ENCODE assay signal across 19 cellular contexts in the genomic region with DNA sequence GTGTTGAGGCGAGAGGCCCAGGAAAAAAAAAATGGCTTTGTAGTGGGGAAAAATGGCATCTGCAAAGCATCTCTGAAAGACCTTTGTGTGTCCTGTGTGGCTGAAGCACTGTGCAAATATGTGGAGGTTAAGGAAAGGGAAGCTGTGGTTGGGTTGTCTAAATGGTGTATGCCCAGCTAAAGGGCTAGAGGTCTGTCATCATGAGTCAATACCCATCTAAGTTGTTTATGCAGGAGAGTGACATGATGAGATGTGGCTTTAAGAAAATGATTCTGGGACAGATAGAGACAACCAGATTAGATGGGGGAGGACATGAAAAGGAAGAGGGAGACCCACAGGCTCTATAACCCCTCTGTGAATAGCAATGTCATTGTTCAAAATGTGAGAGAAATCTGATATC. TPM values are rescaled to one million over a fixed set of nuclear protein-coding genes. Genes with fewer than 3 reads are reported as not detected.
DNase-seq lines count a peak whose midpoint lies in the region; ATAC-seq and TF ChIP-seq lines count a peak whose summit lies in the region.
"Had no signal": no experiment of that assay in that cellular context is flagged by ENCODE, and none has a peak within 500 bp of the region (broad histone marks: within the 10 kb centered on the region; RNA-seq: fewer than 3 reads in every experiment).

No MANE protein-coding gene starts in this region.

- H3K4me3 ChIP-seq in AG04449 (ENCODE audit: low read depth, low read length) = no peak overlapping the region
- H3K4me3 ChIP-seq in fibroblast of pulmonary artery (replicated peaks; ENCODE audit: low read depth, low read length) = no peak overlapping the region
- no peak overlapping the region for H3K4me3 ChIP-seq in suprapubic skin
- no peak overlapping the region for H3K4me3 ChIP-seq in CD8-positive, alpha-beta T cell (ENCODE audit: low read depth, low read length)
- H3K4me3 ChIP-seq: BLaER1, ovary had no signal

- ATAC-seq in CD8-positive, alpha-beta T cell = no peak
- no peak for ATAC-seq in HG03175 (IDR thresholded peaks at IDR 0.05; ENCODE audit: unreplicated experiment)
- ATAC-seq: T-cell had no signal

- H3K36me3 ChIP-seq in suprapubic skin = no peaks in the 10 kb centered on the region
- no peaks in the 10 kb centered on the region for H3K36me3 ChIP-seq in CD8-positive, alpha-beta T cell (ENCODE audit: insufficient read depth, low read length)
- H3K36me3 ChIP-seq: BLaER1, ovary had no signal

- no peaks in the 10 kb centered on the region for H3K4me1 ChIP-seq in suprapubic skin
- H3K4me1 ChIP-seq in CD8-positive, alpha-beta T cell (ENCODE audit: insufficient read depth, low read length) = no peaks in the 10 kb centered on the region
- H3K4me1 ChIP-seq: BLaER1 had no signal

- TF ChIP-seq EP300 in suprapubic skin (IDR thresholded peaks at IDR 0.05) = no peak

- no peaks in the 10 kb centered on the region for H3K9me3 ChIP-seq in suprapubic skin
- no peaks in the 10 kb centered on the region for H3K9me3 ChIP-seq in CD8-positive, alpha-beta T cell (ENCODE audit: low read length)
- H3K9me3 ChIP-seq: ovary had no signal

- no peak overlapping the region for H3K27ac Mint-ChIP-seq in CD8-positive, alpha-beta T cell
- H3K27ac Mint-ChIP-seq: activated naive CD8-positive, alpha-beta T cell treated with anti-CD3 and anti-CD28 coated beads, Interleukin-2, amount 10 ng/mL, durations not matched to agents 7 days and 5 days; dendritic cell treated with granulocyte-macrophage colony-stimulating factor and Interleukin-4, amounts not matched to agents 40 ng/mL and 50 ng/mL, for 4 days; T-cell had no signal

- peak; percentile 0 for DNase-seq in AG04449 (ENCODE audit: low read depth, low spot score)
- peak; percentile 85 for DNase-seq in H4 (ENCODE audit: low spot score)
- DNase-seq in SK-N-DZ (ENCODE audit: low spot score) = peak; percentile 38
- peak; percentile 35 for DNase-seq in fibroblast of pulmonary artery (ENCODE audit: low read depth)
- no peak for DNase-seq in NCI-H446 (lab: John Stamatoyannopoulos, UW)
- no peak for DNase-seq in suprapubic skin (ENCODE audit: low spot score in 2 of 2)
- DNase-seq in CD8-positive, alpha-beta T cell = no peak
- DNase-seq: activated CD4-positive, alpha-beta T cell treated with anti-CD3 and anti-CD28 coated beads for 4 hours; activated naive CD8-positive, alpha-beta T cell treated with anti-CD3 and anti-CD28 coated beads, Interleukin-2, amount 10 ng/mL, durations not matched to agents 7 days and 5 days; activated T-cell treated with anti-CD3 and anti-CD28 coated beads, Interleukin-2, amount 50 U/mL, for 1 hour; NCI-H2171; ovary; stimulated activated CD4-positive, alpha-beta T cell treated with anti-CD3 and anti-CD28 coated beads, Interleukin-15, amount 100 ng/mL, for 24 hours; T-cell; trophoblast cell had no signal

- no peaks in the 10 kb centered on the region for H3K36me3 Mint-ChIP-seq in CD8-positive, alpha-beta T cell
- H3K36me3 Mint-ChIP-seq: activated naive CD8-positive, alpha-beta T cell treated with anti-CD3 and anti-CD28 coated beads, Interleukin-2, amount 10 ng/mL, durations not matched to agents 7 days and 5 days; T-cell had no signal

- POLR2A ChIA-PET in AG04449 (lab: Yijun Ruan, JAX) = interaction anchor here (1.1 kb wide), 1 partner anchor 108 kb away, joined by 4 read pairs; no protein-coding TSS in a partner anchor
- POLR2A ChIA-PET in CD8-positive, alpha-beta T cell (lab: Charles Lee) = no interaction called here

- no peaks in the 10 kb centered on the region for H3K27me3 Mint-ChIP-seq in CD8-positive, alpha-beta T cell (ENCODE audit: low read depth)
- H3K27me3 Mint-ChIP-seq: activated naive CD8-positive, alpha-beta T cell treated with anti-CD3 and anti-CD28 coated beads, Interleukin-2, amount 10 ng/mL, durations not matched to agents 7 days and 5 days; dendritic cell treated with granulocyte-macrophage colony-stimulating factor and Interleukin-4, amounts not matched to agents 40 ng/mL and 50 ng/mL, for 4 days; T-cell had no signal

- no peak overlapping the region for H3K27ac ChIP-seq in suprapubic skin
- no peak overlapping the region for H3K27ac ChIP-seq in CD8-positive, alpha-beta T cell (ENCODE audit: low read depth, low read length)
- H3K27ac ChIP-seq: BLaER1, ovary had no signal

- CTCF ChIA-PET in AG04449 (lab: Yijun Ruan, JAX) = interaction anchor here (1.4 kb wide), 1 partner anchor 15 kb away, joined by 3 read pairs; no protein-coding TSS in a partner anchor
- CTCF ChIA-PET in CD8-positive, alpha-beta T cell (lab: Charles Lee) = no interaction called here

- peaks cover 8% of the 10 kb centered on the region for H3K9me3 Mint-ChIP-seq in CD8-positive, alpha-beta T cell
- H3K9me3 Mint-ChIP-seq: activated naive CD8-positive, alpha-beta T cell treated with anti-CD3 and anti-CD28 coated beads, Interleukin-2, amount 10 ng/mL, durations not matched to agents 7 days and 5 days had no signal

- no peaks in the 10 kb centered on the region for H3K4me1 Mint-ChIP-seq in CD8-positive, alpha-beta T cell (ENCODE audit: low read depth)
- H3K4me1 Mint-ChIP-seq: activated naive CD8-positive, alpha-beta T cell treated with anti-CD3 and anti-CD28 coated beads, Interleukin-2, amount 10 ng/mL, durations not matched to agents 7 days and 5 days; T-cell had no signal

- 82% methylated on average over 1 of the region's 1 CpG for WGBS in suprapubic skin

- no peak for TF ChIP-seq CTCF in AG04449 (IDR thresholded peaks at IDR 0.05; ENCODE audit: insufficient read depth, low read length, missing control alignments)
- no peak for TF ChIP-seq CTCF in fibroblast of pulmonary artery (IDR thresholded peaks at IDR 0.05; ENCODE audit: low read length, missing control alignments)
- no peak for TF ChIP-seq CTCF in suprapubic skin (IDR thresholded peaks at IDR 0.05)
- no peak for TF ChIP-seq CTCF in CD8-positive, alpha-beta T cell (IDR thresholded peaks at IDR 0.05)

- no peak overlapping the region for H3K4me3 Mint-ChIP-seq in CD8-positive, alpha-beta T cell
- H3K4me3 Mint-ChIP-seq: activated naive CD8-positive, alpha-beta T cell treated with anti-CD3 and anti-CD28 coated beads, Interleukin-2, amount 10 ng/mL, durations not matched to agents 7 days and 5 days; dendritic cell treated with granulocyte-macrophage colony-stimulating factor and Interleukin-4, amounts not matched to agents 40 ng/mL and 50 ng/mL, for 4 days; T-cell had no signal

- H3K27me3 ChIP-seq in suprapubic skin = no peaks in the 10 kb centered on the region
- no peaks in the 10 kb centered on the region for H3K27me3 ChIP-seq in CD8-positive, alpha-beta T cell (ENCODE audit: insufficient read depth, low read length)
- H3K27me3 ChIP-seq: BLaER1, ovary had no signal

- intact Hi-C loops in CD8-positive, alpha-beta T cell (cut with DNase I, micrococcal nuclease) = no loop called here

- TF ChIP-seq POLR2A in suprapubic skin (IDR thresholded peaks at IDR 0.05) = no peak

RNA-seq across cellular contexts. Expression of a gene that starts 13.4 kb away (rescaled TPM):
- total RNA-seq in H4 (2014; rRNA removed; shearing (Covaris generic)) = 0.21 TPM in 1 of 2 replicates, not detected in the other
- not detected in 2 replicates for polyA plus RNA-seq in SK-N-DZ (2014; cell fraction: cytosol; rRNA removed)
- polyA plus RNA-seq in SK-N-DZ (2014; cell fraction: nucleus; rRNA removed) = not detected in 2 replicates
- not detected for total RNA-seq in suprapubic skin
- total RNA-seq in CD8-positive, alpha-beta T cell = not detected
- total RNA-seq: activated naive CD8-positive, alpha-beta T cell treated with anti-CD3 and anti-CD28 coated beads, Interleukin-2, amount 10 ng/mL, durations not matched to agents 7 days and 5 days; G401; T-cell had no signal
- polyA plus RNA-seq: ovary had no signal

Comparison
In these comparisons a context has a peak if more than half of its experiments do, and no peak if none do; other contexts are left out.
1. DNase-seq: peak in AG04449 (single experiment), H4 (single experiment), SK-N-DZ (single experiment) and fibroblast of pulmonary artery (single experiment); none in NCI-H446 (0 of 2), suprapubic skin (0 of 2) and CD8-positive, alpha-beta T cell (0 of 7).